Comparison of ENCODE assay signal across 7 cellular contexts in the genomic region with DNA sequence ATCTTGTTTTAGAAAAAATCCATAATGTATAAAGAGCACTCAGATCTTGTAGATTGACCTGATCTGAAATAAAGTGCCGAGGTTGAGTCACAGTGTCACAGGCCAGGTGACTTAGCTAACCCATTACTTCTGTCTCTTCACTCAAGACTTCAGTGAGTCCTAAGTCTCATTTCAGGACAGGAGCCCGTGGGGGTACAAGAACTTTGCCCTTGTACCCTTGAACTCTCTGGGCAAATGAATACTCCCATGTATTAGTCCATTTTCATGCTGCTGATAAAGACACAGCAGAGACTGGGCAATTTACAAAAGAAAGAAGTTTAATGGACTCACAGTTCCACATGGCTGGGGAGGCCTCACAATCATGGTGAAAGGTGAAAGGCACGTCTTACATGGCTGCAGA.
"Had no signal": no experiment of that assay in that cellular context is flagged by ENCODE, and none has a peak within 500 bp of the region (broad histone marks: within the 10 kb centered on the region; RNA-seq: fewer than 3 reads in every experiment).

No MANE protein-coding gene starts in this region.

- ATAC-seq: GM12878 had no signal

- FAIRE-seq: GM12878, GM12891, GM12892, GM18507, GM19239 had no signal

- DNase-seq: GDM1, GF-D8 had no signal

- H3K4me3 ChIP-seq: GM12878 had no signal
